Comparison of ENCODE assay signal across 19 cellular contexts in the genomic region with DNA sequence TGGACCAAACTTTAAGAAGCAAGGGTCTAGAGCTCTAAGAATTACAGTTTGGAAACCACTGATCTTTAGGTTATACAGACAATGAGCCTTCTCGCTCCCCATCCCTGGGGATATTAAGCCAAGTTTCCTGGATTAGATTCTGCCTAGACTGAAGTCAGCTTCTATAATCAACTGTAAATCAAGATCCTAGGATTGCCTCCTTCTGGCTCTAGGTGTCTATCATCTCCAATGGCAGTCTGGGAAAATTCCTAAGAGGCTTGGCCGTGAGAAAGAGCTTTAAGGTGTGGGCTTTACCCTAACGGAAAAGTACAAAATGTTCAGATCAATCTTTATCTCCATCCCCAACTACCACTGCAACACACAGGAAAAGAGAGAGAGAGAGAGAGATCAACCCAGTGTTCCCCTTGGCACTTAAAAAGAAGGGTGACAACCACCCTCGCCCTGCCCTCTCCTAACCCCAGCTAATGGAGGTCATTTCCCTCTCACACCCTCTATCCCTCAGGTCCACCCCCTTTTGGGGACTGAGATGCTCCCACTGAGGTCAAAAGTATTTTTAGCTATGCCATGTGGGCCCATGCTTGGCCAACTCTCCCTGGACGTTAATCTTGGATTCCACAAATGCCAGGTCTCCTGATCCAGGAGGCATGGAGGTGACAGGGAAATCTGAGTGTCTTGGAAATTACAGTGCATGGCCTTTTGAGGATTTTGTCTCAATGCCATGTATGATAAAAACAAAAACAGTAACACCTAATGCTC.
DNase-seq lines count a peak whose midpoint lies in the region; ATAC-seq and TF ChIP-seq lines count a peak whose summit lies in the region.
"Had no signal": no experiment of that assay in that cellular context is flagged by ENCODE, and none has a peak within 500 bp of the region (broad histone marks: within the 10 kb centered on the region; RNA-seq: fewer than 3 reads in every experiment).

No MANE protein-coding gene starts in this region.

- no peak overlapping the region for H2AFZ ChIP-seq in OCI-LY1 (ENCODE audit: low read length)

- H3K4me1 ChIP-seq in OCI-LY1 (ENCODE audit: insufficient read depth, low read length, severe bottlenecking), result peaks cover 100% of the 10 kb centered on the region

- intact Hi-C loops in cardiac septum (cut with DNase I), result loop anchor here (2.0 to 5.0 kb wide), 3 partner anchors 35 to 204 kb away; a partner anchor contains a TSS

- H3K27ac ChIP-seq in OCI-LY1 (ENCODE audit: low read depth, low read length, poor library complexity, severe bottlenecking), result peak overlapping the region; percentile 97
- H3K27ac ChIP-seq in coronary artery, result no peak overlapping the region

- no peaks in the 10 kb centered on the region for H3K79me2 ChIP-seq in OCI-LY1 (ENCODE audit: insufficient read depth, low read length)

- H3K9me2 ChIP-seq in OCI-LY1 (ENCODE audit: low read depth, low read length), result no peaks in the 10 kb centered on the region

- H3F3A ChIP-seq in OCI-LY1 (ENCODE audit: insufficient read depth, low read length), result 0 out of 2 replicates have a peak, but pooled peaks cover 7% of the 10 kb centered on the region

- peak; percentile 79 for DNase-seq in cardiac septum (ENCODE audit: low spot score)
- peak; percentile 69 for DNase-seq in myocyte (ENCODE audit: low read depth)
- DNase-seq in SK-N-DZ (ENCODE audit: low spot score), result no peak
- no peak for DNase-seq in coronary artery (ENCODE audit: low spot score)
- DNase-seq: ACHN; AML-193; CD4-positive, CD25-positive, alpha-beta regulatory T cell; COR-L47; DMS 273 treated with DMSO at 0.1 percent for 48 hours; HCEC 1CT; NCI-H1105 treated with DMSO at 0.1 percent for 48 hours; NCI-H1694; NCI-H2081 treated with DMSO at 0.1 percent for 48 hours; NCI-H446 treated with DMSO at 0.1 percent for 48 hours; SIG-M5 had no signal

- ATAC-seq in GM18907 (IDR thresholded peaks at IDR 0.05; ENCODE audit: unreplicated experiment) (no peak), HG02852 (IDR thresholded peaks at IDR 0.05; ENCODE audit: unreplicated experiment) (no peak)
- ATAC-seq: GM23338 had no signal

- TF ChIP-seq CTCF in OCI-LY1 (IDR thresholded peaks at IDR 0.05; ENCODE audit: low read length), result no peak
- no peak for TF ChIP-seq CTCF in coronary artery (IDR thresholded peaks at IDR 0.05)

- H3K36me3 ChIP-seq in OCI-LY1 (ENCODE audit: insufficient read depth, low read length), result peaks cover 18% of the 10 kb centered on the region; the same call in 1 of the 2 replicates

- H3K9me3 ChIP-seq in OCI-LY1 (ENCODE audit: low read length), result no peaks in the 10 kb centered on the region

- H3K4me3 ChIP-seq in OCI-LY1 (ENCODE audit: low read depth, low read length, poor library complexity, severe bottlenecking) (peak overlapping the region; percentile 70), coronary artery (no peak overlapping the region)
- H3K4me3 ChIP-seq: GM23338 had no signal

- no peaks in the 10 kb centered on the region for H4K20me1 ChIP-seq in OCI-LY1 (ENCODE audit: insufficient read depth, low read length)

- no peaks in the 10 kb centered on the region for H3K27me3 ChIP-seq in OCI-LY1 (ENCODE audit: insufficient read depth, low read length)

- H3K9ac ChIP-seq in OCI-LY1 (ENCODE audit: low read length), result peak overlapping the region; percentile 88

- H3K4me2 ChIP-seq in OCI-LY1 (ENCODE audit: low read length), result peak overlapping the region; percentile 91; the same call in 1 of the 2 replicates
- H3K4me2 ChIP-seq: GM23338 had no signal

Comparison
In these comparisons a context has a peak if more than half of its experiments do, and no peak if none do; other contexts are left out.
1. DNase-seq: peak in cardiac septum (single experiment) and myocyte (single experiment); none in SK-N-DZ (single experiment) and coronary artery (single experiment).